In genomic region chr2:75241696-75242095, GRCh38 we compare ENCODE assay signal across 11 cellular contexts. TPM values are rescaled to one million over a fixed set of nuclear protein-coding genes. Genes with fewer than 3 reads are reported as not detected.
DNase-seq lines count a peak whose midpoint lies in the region; ATAC-seq, FAIRE-seq and TF ChIP-seq lines count a peak whose summit lies in the region.
"Had no signal": no experiment of that assay in that cellular context is flagged by ENCODE, and none has a peak within 500 bp of the region (broad histone marks: within the 10 kb centered on the region; RNA-seq: fewer than 3 reads in every experiment).

No MANE protein-coding gene starts in this region.

- peak; percentile 34 for DNase-seq in Jurkat, Clone E6-1 (ENCODE audit: low read depth, low spot score)
- DNase-seq in SK-N-DZ (ENCODE audit: low spot score) (peak; percentile 20), iPS-NIHi7 (ENCODE audit: extremely low spot score) (peak; percentile 29), hippocampal formation (lab: John Stamatoyannopoulos, UW) (no peak), Right ventricle myocardium inferior (ENCODE audit: missing footprints) (no peak), transverse colon (no peak)
- DNase-seq in activated CD4-positive, alpha-beta T cell treated with anti-CD3 and anti-CD28 coated beads, Interleukin-2, amount 50 U/mL, for 48 hours = no peak
- DNase-seq: activated naive CD4-positive, alpha-beta T cell had no signal

- in situ Hi-C loops in transverse colon (cut with MboI; ENCODE audit: low pct_ligation_motif_present in 1 of 4, low pct_unique_long_range_greater_than_20kb in 1 of 4, low sequenced_read_pairs in 3 of 4) = no loop called here

- H3K4me3 ChIP-seq in Jurkat, Clone E6-1 (ENCODE audit: low read length) = no peak overlapping the region
- H3K4me3 ChIP-seq in transverse colon = no peak overlapping the region
- H3K4me3 ChIP-seq: SK-N-MC had no signal

- no peak for TF ChIP-seq CTCF in transverse colon (IDR thresholded peaks at IDR 0.05)

- no peaks in the 10 kb centered on the region for H3K27me3 ChIP-seq in transverse colon
- H3K27me3 ChIP-seq: neutrophil had no signal

- no peak for TF ChIP-seq EP300 in transverse colon (IDR thresholded peaks at IDR 0.05; ENCODE audit: low read depth)

- no peak for TF ChIP-seq POLR2A in transverse colon (IDR thresholded peaks at IDR 0.05)

- H3K36me3 ChIP-seq in transverse colon = no peaks in the 10 kb centered on the region
- H3K36me3 ChIP-seq: neutrophil had no signal

- intact Hi-C loops in Right ventricle myocardium inferior (cut with DNase I) = no loop called here
- intact Hi-C loops in transverse colon (cut with DNase I; ENCODE audit: low total_unique reads) = no loop called here

- no peak overlapping the region for H3K27ac ChIP-seq in transverse colon
- H3K27ac ChIP-seq: neutrophil, SK-N-MC had no signal

- 83 to 93% methylated on average over 1 to 4 of the region's 4 CpGs for WGBS in transverse colon (ENCODE audit: low coverage in 1 of 2), 2 donors

- H3K4me1 ChIP-seq in transverse colon = no peaks in the 10 kb centered on the region

- H3K9me3 ChIP-seq in transverse colon = peaks cover 0 to 7% of the 10 kb centered on the region in 2 donors
- H3K9me3 ChIP-seq: neutrophil had no signal

- FAIRE-seq in G401.6 (lab: Jason Lieb, UNC) = peak; percentile 42

- ATAC-seq in Right ventricle myocardium inferior = no peak

RNA-seq across cellular contexts. Expression of gene TACR1, which starts 42.4 kb away (rescaled TPM):
- polyA plus RNA-seq in Jurkat, Clone E6-1 (2012; ENCODE audit: insufficient read depth, insufficient read length) = not detected
- polyA plus RNA-seq in SK-N-DZ (2014; cell fraction: cytosol; rRNA removed) = not detected in 2 replicates
- polyA plus RNA-seq in SK-N-DZ (2014; cell fraction: nucleus; rRNA removed) = not detected in 2 replicates
- total RNA-seq in Right ventricle myocardium inferior (not detected), transverse colon (10 to 100 TPM in 1 of 4 donors, under 1 TPM in 3; 0.14 to 10.1 (median 0.18) TPM)

Comparison
In these comparisons a context has a peak if more than half of its experiments do, and no peak if none do; other contexts are left out.
1. DNase-seq: peak in Jurkat, Clone E6-1 (single experiment), SK-N-DZ (single experiment) and iPS-NIHi7 (single experiment); none in hippocampal formation (0 of 2), activated CD4-positive, alpha-beta T cell treated with anti-CD3 and anti-CD28 coated beads, Interleukin-2, amount 50 U/mL, for 48 hours (0 of 2), Right ventricle myocardium inferior (single experiment) and transverse colon (single experiment).